12 cellular contexts compared by ENCODE assay signal in genomic region chr13:76848596-76848995, GRCh38. TPM values are rescaled to one million over a fixed set of nuclear protein-coding genes. Genes with fewer than 3 reads are reported as not detected.
DNase-seq lines count a peak whose midpoint lies in the region; ATAC-seq and TF ChIP-seq lines count a peak whose summit lies in the region.
"Had no signal": no experiment of that assay in that cellular context is flagged by ENCODE, and none has a peak within 500 bp of the region (broad histone marks: within the 10 kb centered on the region; RNA-seq: fewer than 3 reads in every experiment).

No MANE protein-coding gene starts in this region.

- H3K9me3 Mint-ChIP-seq in chondrocyte (ENCODE audit: low read depth) = no peaks in the 10 kb centered on the region
- H3K9me3 Mint-ChIP-seq: CD8-positive, alpha-beta memory T cell; WTC11 had no signal

- H3K36me3 ChIP-seq in adipocyte (ENCODE audit: control insufficient read depth, insufficient read depth, low read length, severe bottlenecking) = no peaks in the 10 kb centered on the region
- H3K36me3 ChIP-seq in lung (ENCODE audit: control insufficient read depth in 2 of 2, insufficient read depth in 2 of 2, low read length in 2 of 2) = no peaks in the 10 kb centered on the region

- H3K27me3 ChIP-seq in adipocyte (replicated peaks; ENCODE audit: control insufficient read depth, insufficient read depth, low read length) (no peaks in the 10 kb centered on the region), lung (ENCODE audit: control insufficient read depth, insufficient read depth) (no peaks in the 10 kb centered on the region)

- DNase-seq in DMS 273 treated with DMSO at 0.1 percent for 48 hours (lab: John Stamatoyannopoulos, UW) (peak; percentile 88), NCI-H146 (lab: John Stamatoyannopoulos, UW) (peak; percentile 67), adipocyte (ENCODE audit: low read depth) (peak; percentile 61), lung (ENCODE audit: low spot score) (peak; percentile 49), chondrocyte (ENCODE audit: low spot score) (no peak), activated T-cell treated with anti-CD3 and anti-CD28 coated beads for 4 hours (no peak)
- DNase-seq: amniotic stem cell; CD8-positive, alpha-beta memory T cell; NCI-H2107 had no signal

- peaks cover 17% of the 10 kb centered on the region for H3K4me1 Mint-ChIP-seq in chondrocyte (ENCODE audit: low read depth)
- H3K4me1 Mint-ChIP-seq: CD8-positive, alpha-beta memory T cell; WTC11 had no signal

- TF ChIP-seq CTCF in lung (IDR thresholded peaks at IDR 0.05; ENCODE audit: control extremely low read depth, extremely low read depth) (no peak), chondrocyte (IDR thresholded peaks at IDR 0.05) (no peak)

- WGBS in lung, 2 donors = 14 to 55% methylated on average over 3 of the region's 3 CpGs

- H3K36me3 Mint-ChIP-seq in chondrocyte (ENCODE audit: low read depth) = no peaks in the 10 kb centered on the region
- H3K36me3 Mint-ChIP-seq: CD8-positive, alpha-beta memory T cell; WTC11 had no signal

- peaks cover 39% of the 10 kb centered on the region for H3K4me1 ChIP-seq in adipocyte (ENCODE audit: control insufficient read depth, insufficient read depth, low read length)
- no peaks in the 10 kb centered on the region for H3K4me1 ChIP-seq in lung (ENCODE audit: control insufficient read depth in 2 of 2, insufficient read depth in 2 of 2, low read length in 2 of 2)

- no peak for ATAC-seq in lung (ENCODE audit: insufficient read depth, low FRiP score)
- no peak for ATAC-seq in HG02571 (IDR thresholded peaks at IDR 0.05; ENCODE audit: unreplicated experiment)
- ATAC-seq in HG02588 (IDR thresholded peaks at IDR 0.05; ENCODE audit: unreplicated experiment) = no peak
- ATAC-seq: WTC11 had no signal

- no peak overlapping the region for H3K27ac Mint-ChIP-seq in chondrocyte (ENCODE audit: unreplicated experiment)
- H3K27ac Mint-ChIP-seq: CD8-positive, alpha-beta memory T cell; WTC11 had no signal

- H3K27ac ChIP-seq in lung (ENCODE audit: low read depth in 1 of 2, low read length in 1 of 2) = no peak overlapping the region

- peak overlapping the region; percentile 5 for H3K9ac ChIP-seq in adipocyte (ENCODE audit: low read length)

- H3K9me3 ChIP-seq in adipocyte (ENCODE audit: control insufficient read depth, low read length) = no peaks in the 10 kb centered on the region
- H3K9me3 ChIP-seq in lung (ENCODE audit: control insufficient read depth in 2 of 2, insufficient read depth in 1 of 2, low read length in 1 of 2) = no peaks in the 10 kb centered on the region

- H3K4me3 Mint-ChIP-seq in chondrocyte (ENCODE audit: unreplicated experiment) = no peak overlapping the region
- H3K4me3 Mint-ChIP-seq: WTC11 had no signal

- no peaks in the 10 kb centered on the region for H3K27me3 Mint-ChIP-seq in chondrocyte (ENCODE audit: low read depth)
- H3K27me3 Mint-ChIP-seq: CD8-positive, alpha-beta memory T cell had no signal

- H3K4me3 ChIP-seq in adipocyte (ENCODE audit: low read length) (no peak overlapping the region), lung (no peak overlapping the region)

RNA-seq across cellular contexts. Expression of gene KCTD12, which starts 37.6 kb away (rescaled TPM):
- total RNA-seq in lung = 100 to 1,000 TPM; 140 to 188 TPM
- 10 to 100 TPM; 26.2 to 63.6 TPM for polyA plus RNA-seq in lung
- total RNA-seq in chondrocyte = 33.8 to 49.6 TPM (median 34.1 TPM) in 3 replicates

Comparison
In these comparisons a context has a peak if more than half of its experiments do, and no peak if none do; other contexts are left out.
1. DNase-seq: peak in DMS 273 treated with DMSO at 0.1 percent for 48 hours (single experiment), NCI-H146 (single experiment), adipocyte (single experiment) and lung (single experiment); none in chondrocyte (single experiment) and activated T-cell treated with anti-CD3 and anti-CD28 coated beads for 4 hours (single experiment).